In the genomic region with DNA sequence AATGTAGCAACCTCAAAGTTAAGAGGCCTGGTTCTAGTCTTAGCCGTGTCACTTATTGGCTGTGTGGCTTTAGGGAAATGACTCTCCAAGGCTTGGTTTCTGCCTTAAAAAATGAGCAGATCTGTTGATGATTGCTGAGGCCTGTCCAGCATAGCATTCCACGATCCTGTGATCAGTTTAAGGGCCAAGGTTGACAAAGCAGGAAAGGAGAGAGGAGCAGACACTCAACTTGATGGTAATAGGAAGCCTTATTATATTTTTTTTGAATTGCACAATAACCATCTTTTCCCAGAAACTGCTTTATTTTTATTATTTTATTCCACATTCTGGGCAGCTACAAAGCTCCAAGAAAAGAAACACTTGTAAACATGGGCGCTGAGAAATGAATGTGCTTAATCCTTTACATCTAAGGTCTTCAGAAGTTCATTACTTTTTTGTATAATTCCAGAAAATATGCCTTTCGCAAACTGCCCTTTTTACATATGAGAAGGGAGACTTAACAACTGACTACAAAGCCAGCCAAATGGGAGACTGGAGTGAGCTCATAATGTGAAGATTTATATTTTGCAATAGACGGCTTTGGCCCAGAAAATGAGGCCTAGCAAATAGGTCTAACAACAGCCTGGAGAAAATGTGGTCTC, we compare ENCODE assay signal across 14 cellular contexts.
A peak's percentile ranks its signal among the peaks of the same experiment; 100 is the strongest.
DNase-seq lines count a peak whose midpoint lies in the region; ATAC-seq and TF ChIP-seq lines count a peak whose summit lies in the region.
"Had no signal": no experiment of that assay in that cellular context is flagged by ENCODE, and none has a peak within 500 bp of the region (broad histone marks: within the 10 kb centered on the region; RNA-seq: fewer than 3 reads in every experiment).

No MANE protein-coding gene starts in this region.

- TF ChIP-seq CTCF in AG09309 (IDR thresholded peaks at IDR 0.05; ENCODE audit: control insufficient read depth, insufficient read depth, low read depth, low read length, missing control alignments) (no peak), cardiac fibroblast (IDR thresholded peaks at IDR 0.05; ENCODE audit: low read depth, low read length) (no peak)

- H3K4me1 Mint-ChIP-seq in activated naive CD8-positive, alpha-beta T cell treated with anti-CD3 and anti-CD28 coated beads for 36 hours, result no peaks in the 10 kb centered on the region
- H3K4me1 Mint-ChIP-seq in activated naive CD8-positive, alpha-beta T cell treated with anti-CD3 and anti-CD28 coated beads, Interleukin-2, amount 50 U/mL, for 24 hours, result no peaks in the 10 kb centered on the region
- H3K4me1 Mint-ChIP-seq: activated CD4-positive, alpha-beta T cell treated with anti-CD3 and anti-CD28 coated beads, Interleukin-2, amount 10 ng/mL, durations not matched to agents 7 days and 5 days; T-cell had no signal

- no peaks in the 10 kb centered on the region for H3K27me3 Mint-ChIP-seq in activated naive CD8-positive, alpha-beta T cell treated with anti-CD3 and anti-CD28 coated beads for 36 hours
- no peaks in the 10 kb centered on the region for H3K27me3 Mint-ChIP-seq in activated naive CD8-positive, alpha-beta T cell treated with anti-CD3 and anti-CD28 coated beads, Interleukin-2, amount 50 U/mL, for 24 hours
- H3K27me3 Mint-ChIP-seq: activated CD4-positive, alpha-beta T cell treated with anti-CD3 and anti-CD28 coated beads, Interleukin-2, amount 10 ng/mL, durations not matched to agents 7 days and 5 days; T-cell had no signal

- no peaks in the 10 kb centered on the region for H3K36me3 Mint-ChIP-seq in activated naive CD8-positive, alpha-beta T cell treated with anti-CD3 and anti-CD28 coated beads for 36 hours
- H3K36me3 Mint-ChIP-seq in activated naive CD8-positive, alpha-beta T cell treated with anti-CD3 and anti-CD28 coated beads, Interleukin-2, amount 50 U/mL, for 24 hours (ENCODE audit: low read depth), result no peaks in the 10 kb centered on the region
- H3K36me3 Mint-ChIP-seq: T-cell had no signal

- peak; percentile 77 for DNase-seq in AG09309 (ENCODE audit: low read depth)
- peak; percentile 47 to 97 for DNase-seq in cardiac fibroblast (ENCODE audit: low read depth in 2 of 2)
- peak; percentile 92 for DNase-seq in iris pigment epithelial cell (ENCODE audit: low read depth)
- DNase-seq in skeletal muscle cell (ENCODE audit: low read depth), result peak; percentile 71
- no peak for DNase-seq in activated naive CD8-positive, alpha-beta T cell treated with anti-CD3 and anti-CD28 coated beads for 36 hours
- no peak for DNase-seq in stimulated activated CD4-positive, alpha-beta T cell treated with anti-CD3 and anti-CD28 coated beads, Interleukin-4, amount 100 ng/mL, for 24 hours
- no peak for DNase-seq in activated naive CD8-positive, alpha-beta T cell treated with anti-CD3 and anti-CD28 coated beads, Interleukin-2, amount 50 U/mL, for 24 hours
- DNase-seq: activated CD4-positive, alpha-beta T cell treated with anti-CD3 and anti-CD28 coated beads, Interleukin-2, amount 10 ng/mL, durations not matched to agents 7 days and 5 days; activated effector memory CD4-positive, alpha-beta T cell treated with Interleukin-2 at 50 U/mL for 16 hours; BE2C; foreskin melanocyte; NCI-H2081 treated with DMSO at 0.1 percent for 48 hours; T-cell had no signal

- H3K4me3 Mint-ChIP-seq in activated naive CD8-positive, alpha-beta T cell treated with anti-CD3 and anti-CD28 coated beads for 36 hours, result no peak overlapping the region
- H3K4me3 Mint-ChIP-seq in activated naive CD8-positive, alpha-beta T cell treated with anti-CD3 and anti-CD28 coated beads, Interleukin-2, amount 50 U/mL, for 24 hours, result no peak overlapping the region
- H3K4me3 Mint-ChIP-seq: activated CD4-positive, alpha-beta T cell treated with anti-CD3 and anti-CD28 coated beads, Interleukin-2, amount 10 ng/mL, durations not matched to agents 7 days and 5 days; T-cell had no signal

- no peak overlapping the region for H3K4me3 ChIP-seq in AG09309 (ENCODE audit: control insufficient read depth, low read depth, low read length)
- H3K4me3 ChIP-seq in cardiac fibroblast (replicated peaks in 1 of 2; ENCODE audit: low read depth in 2 of 2, low read length in 2 of 2), result no peak overlapping the region
- no peak overlapping the region for H3K4me3 ChIP-seq in skeletal muscle cell (ENCODE audit: low read depth, low read length)

- no peaks in the 10 kb centered on the region for H3K9me3 Mint-ChIP-seq in activated naive CD8-positive, alpha-beta T cell treated with anti-CD3 and anti-CD28 coated beads for 36 hours
- H3K9me3 Mint-ChIP-seq in activated naive CD8-positive, alpha-beta T cell treated with anti-CD3 and anti-CD28 coated beads, Interleukin-2, amount 50 U/mL, for 24 hours, result no peaks in the 10 kb centered on the region
- H3K9me3 Mint-ChIP-seq: activated CD4-positive, alpha-beta T cell treated with anti-CD3 and anti-CD28 coated beads, Interleukin-2, amount 10 ng/mL, durations not matched to agents 7 days and 5 days; T-cell had no signal

- no peak for ATAC-seq in HG03521 (IDR thresholded peaks at IDR 0.05; ENCODE audit: unreplicated experiment)
- ATAC-seq in activated naive CD8-positive, alpha-beta T cell treated with anti-CD3 and anti-CD28 coated beads, Interleukin-2, amount 50 U/mL, for 24 hours, result no peak
- ATAC-seq: T-cell had no signal

- H3K27ac Mint-ChIP-seq in activated naive CD8-positive, alpha-beta T cell treated with anti-CD3 and anti-CD28 coated beads for 36 hours, result no peak overlapping the region
- H3K27ac Mint-ChIP-seq in activated naive CD8-positive, alpha-beta T cell treated with anti-CD3 and anti-CD28 coated beads, Interleukin-2, amount 50 U/mL, for 24 hours, result no peak overlapping the region
- H3K27ac Mint-ChIP-seq: activated CD4-positive, alpha-beta T cell treated with anti-CD3 and anti-CD28 coated beads, Interleukin-2, amount 10 ng/mL, durations not matched to agents 7 days and 5 days; T-cell had no signal

Comparison
In these comparisons a context has a peak if more than half of its experiments do, and no peak if none do; other contexts are left out.
1. DNase-seq: peak in AG09309 (single experiment), cardiac fibroblast (2 of 2), iris pigment epithelial cell (single experiment) and skeletal muscle cell (single experiment); none in activated naive CD8-positive, alpha-beta T cell treated with anti-CD3 and anti-CD28 coated beads for 36 hours (single experiment), stimulated activated CD4-positive, alpha-beta T cell treated with anti-CD3 and anti-CD28 coated beads, Interleukin-4, amount 100 ng/mL, for 24 hours (single experiment) and activated naive CD8-positive, alpha-beta T cell treated with anti-CD3 and anti-CD28 coated beads, Interleukin-2, amount 50 U/mL, for 24 hours (single experiment).